8 cellular contexts compared by ENCODE assay signal in the genomic region with DNA sequence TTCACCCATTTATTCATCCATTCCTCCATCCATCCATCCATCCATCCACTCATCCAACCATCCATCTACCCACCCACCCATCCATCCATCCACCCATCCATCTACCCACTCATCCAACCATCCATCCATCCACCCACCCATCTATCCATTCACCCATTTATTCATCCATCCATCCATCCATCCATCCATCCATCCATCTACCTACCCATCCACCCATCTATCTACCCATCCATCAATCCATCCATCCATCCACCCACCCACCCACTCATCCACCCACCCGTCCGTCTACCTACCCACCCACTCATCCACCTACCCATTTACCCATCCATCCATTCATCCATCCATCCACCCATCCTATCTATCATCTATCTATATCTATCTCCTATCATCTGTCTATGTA.
"Had no signal": no experiment of that assay in that cellular context is flagged by ENCODE, and none has a peak within 500 bp of the region (broad histone marks: within the 10 kb centered on the region; RNA-seq: fewer than 3 reads in every experiment).

No MANE protein-coding gene starts in this region.

- H3K9me3 Mint-ChIP-seq: IgD-negative memory B cell had no signal

- H3K4me3 Mint-ChIP-seq: H9, HFFc6, IgD-negative memory B cell had no signal

- H3K4me1 Mint-ChIP-seq: H9, IgD-negative memory B cell had no signal

- H3K27me3 Mint-ChIP-seq: IgD-negative memory B cell had no signal

- H3K36me3 Mint-ChIP-seq: IgD-negative memory B cell had no signal

- FAIRE-seq: H54, HTR-8/SVneo had no signal

- DNase-seq: GOT3, HCEC 1CT, HFFc6, KG1 had no signal

- H3K27ac Mint-ChIP-seq: H9, HFFc6, IgD-negative memory B cell had no signal
